In genomic region chr2:75646583-75647425, GRCh38 we compare ENCODE assay signal across 1 cellular context.
TF ChIP-seq lines count a peak whose summit lies in the region.

Gene MRPL19 (plus strand): TSS chr2:75646783. CDS start chr2:75646808, 25 bp downstream.

TF ChIP-seq in H1, 55 proteins besides CTCF, POLR2A, EP300 and RAD21 (continued from another document):
- no peak for TF ChIP-seq CTBP2 (IDR thresholded peaks at IDR 0.05; ENCODE audit: borderline replicate concordance, insufficient read depth, insufficient read length, low read length)
- TF ChIP-seq JUN (IDR thresholded peaks at IDR 0.05; ENCODE audit: low read depth, low read length), result no peak
- TF ChIP-seq BRCA1 (IDR thresholded peaks at IDR 0.05; ENCODE audit: low read depth, low read length), result no peak
- TF ChIP-seq JUND (IDR thresholded peaks at IDR 0.05; ENCODE audit: low read length), result no peak
- peak; percentile 88 for TF ChIP-seq PHF8 (conservative IDR thresholded peaks at IDR 0.05; ENCODE audit: low read depth, low read length)
- TF ChIP-seq HDAC2 (IDR thresholded peaks at IDR 0.05; ENCODE audit: borderline replicate concordance in 1 of 2, low read depth in 2 of 2, low read length in 2 of 2), result 0 out of 4 replicates have a peak, but pooled peaks of 1 of the 2 experiments have one; percentile 28
- TF ChIP-seq BCL11A (IDR thresholded peaks at IDR 0.05; ENCODE audit: low read depth in 2 of 2, low read length in 2 of 2), result no peak
- TF ChIP-seq SP1 (IDR thresholded peaks at IDR 0.05; ENCODE audit: low read depth, low read length), result no peak
- TF ChIP-seq, protein P1, sequence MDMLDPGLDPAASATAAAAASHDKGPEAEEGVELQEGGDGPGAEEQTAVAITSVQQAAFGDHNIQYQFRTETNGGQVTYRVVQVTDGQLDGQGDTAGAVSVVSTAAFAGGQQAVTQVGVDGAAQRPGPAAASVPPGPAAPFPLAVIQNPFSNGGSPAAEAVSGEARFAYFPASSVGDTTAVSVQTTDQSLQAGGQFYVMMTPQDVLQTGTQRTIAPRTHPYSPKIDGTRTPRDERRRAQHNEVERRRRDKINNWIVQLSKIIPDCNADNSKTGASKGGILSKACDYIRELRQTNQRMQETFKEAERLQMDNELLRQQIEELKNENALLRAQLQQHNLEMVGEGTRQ (IDR thresholded peaks at IDR 0.05; ENCODE audit: low read length), result no peak
- TF ChIP-seq KDM1A (IDR thresholded peaks at IDR 0.05; ENCODE audit: borderline replicate concordance, low read length), result no peak
- TF ChIP-seq SP2 (IDR thresholded peaks at IDR 0.05; ENCODE audit: low read length), result no peak
- peak; percentile 74 for TF ChIP-seq TBP (IDR thresholded peaks at IDR 0.05; ENCODE audit: low read depth, low read length)
- peak; percentile 81 for TF ChIP-seq ASH2L (IDR thresholded peaks at IDR 0.05; ENCODE audit: low read length)
- no peak for TF ChIP-seq CBX5 (IDR thresholded peaks at IDR 0.05; ENCODE audit: low read depth, low read length)
- no peak for TF ChIP-seq EZH2 (IDR thresholded peaks at IDR 0.05; ENCODE audit: low read depth, low read length, severe bottlenecking)
- TF ChIP-seq EGR1 (IDR thresholded peaks at IDR 0.05; ENCODE audit: borderline replicate concordance, low read depth, low read length), result no peak
- no peak for TF ChIP-seq E2F6 (IDR thresholded peaks at IDR 0.05)
- peak; percentile 13 to 58; a peak in 1 of 4 replicates for TF ChIP-seq SIN3A (conservative IDR thresholded peaks at IDR 0.05 in 1 of 2, IDR thresholded peaks at IDR 0.05 in 1 of 2; ENCODE audit: low read depth in 1 of 2, low read length in 2 of 2)
- peak; percentile 72; the same call in 1 of the 2 replicates for TF ChIP-seq TEAD4 (IDR thresholded peaks at IDR 0.05; ENCODE audit: low read depth, low read length)
- TF ChIP-seq, protein P2, sequence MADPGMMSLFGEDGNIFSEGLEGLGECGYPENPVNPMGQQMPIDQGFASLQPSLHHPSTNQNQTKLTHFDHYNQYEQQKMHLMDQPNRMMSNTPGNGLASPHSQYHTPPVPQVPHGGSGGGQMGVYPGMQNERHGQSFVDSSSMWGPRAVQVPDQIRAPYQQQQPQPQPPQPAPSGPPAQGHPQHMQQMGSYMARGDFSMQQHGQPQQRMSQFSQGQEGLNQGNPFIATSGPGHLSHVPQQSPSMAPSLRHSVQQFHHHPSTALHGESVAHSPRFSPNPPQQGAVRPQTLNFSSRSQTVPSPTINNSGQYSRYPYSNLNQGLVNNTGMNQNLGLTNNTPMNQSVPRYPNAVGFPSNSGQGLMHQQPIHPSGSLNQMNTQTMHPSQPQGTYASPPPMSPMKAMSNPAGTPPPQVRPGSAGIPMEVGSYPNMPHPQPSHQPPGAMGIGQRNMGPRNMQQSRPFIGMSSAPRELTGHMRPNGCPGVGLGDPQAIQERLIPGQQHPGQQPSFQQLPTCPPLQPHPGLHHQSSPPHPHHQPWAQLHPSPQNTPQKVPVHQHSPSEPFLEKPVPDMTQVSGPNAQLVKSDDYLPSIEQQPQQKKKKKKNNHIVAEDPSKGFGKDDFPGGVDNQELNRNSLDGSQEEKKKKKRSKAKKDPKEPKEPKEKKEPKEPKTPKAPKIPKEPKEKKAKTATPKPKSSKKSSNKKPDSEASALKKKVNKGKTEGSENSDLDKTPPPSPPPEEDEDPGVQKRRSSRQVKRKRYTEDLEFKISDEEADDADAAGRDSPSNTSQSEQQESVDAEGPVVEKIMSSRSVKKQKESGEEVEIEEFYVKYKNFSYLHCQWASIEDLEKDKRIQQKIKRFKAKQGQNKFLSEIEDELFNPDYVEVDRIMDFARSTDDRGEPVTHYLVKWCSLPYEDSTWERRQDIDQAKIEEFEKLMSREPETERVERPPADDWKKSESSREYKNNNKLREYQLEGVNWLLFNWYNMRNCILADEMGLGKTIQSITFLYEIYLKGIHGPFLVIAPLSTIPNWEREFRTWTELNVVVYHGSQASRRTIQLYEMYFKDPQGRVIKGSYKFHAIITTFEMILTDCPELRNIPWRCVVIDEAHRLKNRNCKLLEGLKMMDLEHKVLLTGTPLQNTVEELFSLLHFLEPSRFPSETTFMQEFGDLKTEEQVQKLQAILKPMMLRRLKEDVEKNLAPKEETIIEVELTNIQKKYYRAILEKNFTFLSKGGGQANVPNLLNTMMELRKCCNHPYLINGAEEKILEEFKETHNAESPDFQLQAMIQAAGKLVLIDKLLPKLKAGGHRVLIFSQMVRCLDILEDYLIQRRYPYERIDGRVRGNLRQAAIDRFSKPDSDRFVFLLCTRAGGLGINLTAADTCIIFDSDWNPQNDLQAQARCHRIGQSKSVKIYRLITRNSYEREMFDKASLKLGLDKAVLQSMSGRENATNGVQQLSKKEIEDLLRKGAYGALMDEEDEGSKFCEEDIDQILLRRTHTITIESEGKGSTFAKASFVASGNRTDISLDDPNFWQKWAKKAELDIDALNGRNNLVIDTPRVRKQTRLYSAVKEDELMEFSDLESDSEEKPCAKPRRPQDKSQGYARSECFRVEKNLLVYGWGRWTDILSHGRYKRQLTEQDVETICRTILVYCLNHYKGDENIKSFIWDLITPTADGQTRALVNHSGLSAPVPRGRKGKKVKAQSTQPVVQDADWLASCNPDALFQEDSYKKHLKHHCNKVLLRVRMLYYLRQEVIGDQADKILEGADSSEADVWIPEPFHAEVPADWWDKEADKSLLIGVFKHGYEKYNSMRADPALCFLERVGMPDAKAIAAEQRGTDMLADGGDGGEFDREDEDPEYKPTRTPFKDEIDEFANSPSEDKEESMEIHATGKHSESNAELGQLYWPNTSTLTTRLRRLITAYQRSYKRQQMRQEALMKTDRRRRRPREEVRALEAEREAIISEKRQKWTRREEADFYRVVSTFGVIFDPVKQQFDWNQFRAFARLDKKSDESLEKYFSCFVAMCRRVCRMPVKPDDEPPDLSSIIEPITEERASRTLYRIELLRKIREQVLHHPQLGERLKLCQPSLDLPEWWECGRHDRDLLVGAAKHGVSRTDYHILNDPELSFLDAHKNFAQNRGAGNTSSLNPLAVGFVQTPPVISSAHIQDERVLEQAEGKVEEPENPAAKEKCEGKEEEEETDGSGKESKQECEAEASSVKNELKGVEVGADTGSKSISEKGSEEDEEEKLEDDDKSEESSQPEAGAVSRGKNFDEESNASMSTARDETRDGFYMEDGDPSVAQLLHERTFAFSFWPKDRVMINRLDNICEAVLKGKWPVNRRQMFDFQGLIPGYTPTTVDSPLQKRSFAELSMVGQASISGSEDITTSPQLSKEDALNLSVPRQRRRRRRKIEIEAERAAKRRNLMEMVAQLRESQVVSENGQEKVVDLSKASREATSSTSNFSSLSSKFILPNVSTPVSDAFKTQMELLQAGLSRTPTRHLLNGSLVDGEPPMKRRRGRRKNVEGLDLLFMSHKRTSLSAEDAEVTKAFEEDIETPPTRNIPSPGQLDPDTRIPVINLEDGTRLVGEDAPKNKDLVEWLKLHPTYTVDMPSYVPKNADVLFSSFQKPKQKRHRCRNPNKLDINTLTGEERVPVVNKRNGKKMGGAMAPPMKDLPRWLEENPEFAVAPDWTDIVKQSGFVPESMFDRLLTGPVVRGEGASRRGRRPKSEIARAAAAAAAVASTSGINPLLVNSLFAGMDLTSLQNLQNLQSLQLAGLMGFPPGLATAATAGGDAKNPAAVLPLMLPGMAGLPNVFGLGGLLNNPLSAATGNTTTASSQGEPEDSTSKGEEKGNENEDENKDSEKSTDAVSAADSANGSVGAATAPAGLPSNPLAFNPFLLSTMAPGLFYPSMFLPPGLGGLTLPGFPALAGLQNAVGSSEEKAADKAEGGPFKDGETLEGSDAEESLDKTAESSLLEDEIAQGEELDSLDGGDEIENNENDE (IDR thresholded peaks at IDR 0.05; ENCODE audit: insufficient replicate concordance, low read length), result no peak
- 0 out of 2 replicates have a peak, but pooled peaks have one; percentile 41 for TF ChIP-seq KDM5A (IDR thresholded peaks at IDR 0.05; ENCODE audit: low read length)
- no peak for TF ChIP-seq GABPA (IDR thresholded peaks at IDR 0.05; ENCODE audit: borderline replicate concordance, insufficient read depth, low read length)
- no peak for TF ChIP-seq HDAC6 (IDR thresholded peaks at IDR 0.05; ENCODE audit: low read depth, low read length)
- peak; percentile 83 for TF ChIP-seq CREB1 (IDR thresholded peaks at IDR 0.05)
- peak; percentile 70; the same call in 1 of the 2 replicates for TF ChIP-seq RBBP5 (IDR thresholded peaks at IDR 0.05; ENCODE audit: borderline replicate concordance, low read depth, low read length)
- no peak for TF ChIP-seq RFX5 (IDR thresholded peaks at IDR 0.05; ENCODE audit: borderline replicate concordance, low read depth, low read length)
- TF ChIP-seq KDM4A (IDR thresholded peaks at IDR 0.05; ENCODE audit: low read depth, low read length, severe bottlenecking), result peak; percentile 88
- TF ChIP-seq TCF12 (IDR thresholded peaks at IDR 0.05; ENCODE audit: low read depth, low read length), result no peak
- TF ChIP-seq CBX8 (IDR thresholded peaks at IDR 0.05; ENCODE audit: borderline replicate concordance, low read depth, low read length), result no peak
- TF ChIP-seq RXRA (IDR thresholded peaks at IDR 0.05; ENCODE audit: insufficient read depth, low read depth, low read length), result no peak
- TF ChIP-seq ATF3 (IDR thresholded peaks at IDR 0.05; ENCODE audit: insufficient read depth, low read depth, low read length), result no peak
- no peak for TF ChIP-seq POU5F1 (IDR thresholded peaks at IDR 0.05; ENCODE audit: low read depth, low read length)
- TF ChIP-seq SAP30 (IDR thresholded peaks at IDR 0.05; ENCODE audit: insufficient read depth, insufficient replicate concordance, low read length), result no peak
- TF ChIP-seq SRF (IDR thresholded peaks at IDR 0.05; ENCODE audit: low read depth, low read length), result no peak
- TF ChIP-seq POLR2AphosphoS5 (IDR thresholded peaks at IDR 0.05; ENCODE audit: low read depth, low read length), result peak; percentile 75
- peak; percentile 74 for TF ChIP-seq SIX5 (IDR thresholded peaks at IDR 0.05; ENCODE audit: low read depth, low read length)
- TF ChIP-seq FOSL1 (IDR thresholded peaks at IDR 0.05; ENCODE audit: insufficient read depth, low read depth, low read length), result no peak
- TF ChIP-seq TAF1 (IDR thresholded peaks at IDR 0.05; ENCODE audit: low read depth, low read length), result peak; percentile 88
- TF ChIP-seq CEBPB (IDR thresholded peaks at IDR 0.05; ENCODE audit: low read depth, low read length), result no peak
- TF ChIP-seq RNF2 (IDR thresholded peaks at IDR 0.05; ENCODE audit: borderline replicate concordance, low read depth, low read length, missing control alignments, poor library complexity, severe bottlenecking), result no peak
- TF ChIP-seq, protein P3, sequence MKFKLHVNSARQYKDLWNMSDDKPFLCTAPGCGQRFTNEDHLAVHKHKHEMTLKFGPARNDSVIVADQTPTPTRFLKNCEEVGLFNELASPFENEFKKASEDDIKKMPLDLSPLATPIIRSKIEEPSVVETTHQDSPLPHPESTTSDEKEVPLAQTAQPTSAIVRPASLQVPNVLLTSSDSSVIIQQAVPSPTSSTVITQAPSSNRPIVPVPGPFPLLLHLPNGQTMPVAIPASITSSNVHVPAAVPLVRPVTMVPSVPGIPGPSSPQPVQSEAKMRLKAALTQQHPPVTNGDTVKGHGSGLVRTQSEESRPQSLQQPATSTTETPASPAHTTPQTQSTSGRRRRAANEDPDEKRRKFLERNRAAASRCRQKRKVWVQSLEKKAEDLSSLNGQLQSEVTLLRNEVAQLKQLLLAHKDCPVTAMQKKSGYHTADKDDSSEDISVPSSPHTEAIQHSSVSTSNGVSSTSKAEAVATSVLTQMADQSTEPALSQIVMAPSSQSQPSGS (IDR thresholded peaks at IDR 0.05; ENCODE audit: low read length), result no peak
- peak; percentile 45 for TF ChIP-seq MAX (IDR thresholded peaks at IDR 0.05)
- no peak for TF ChIP-seq CHD1 (IDR thresholded peaks at IDR 0.05; ENCODE audit: low read depth, low read length)
- no peak for TF ChIP-seq SIRT6 (IDR thresholded peaks at IDR 0.05; ENCODE audit: low read length)
- TF ChIP-seq TAF7 (optimal IDR thresholded peaks at IDR 0.05; ENCODE audit: borderline replicate concordance, low read depth, low read length), result peak; percentile 57
- TF ChIP-seq SUZ12 (IDR thresholded peaks at IDR 0.05; ENCODE audit: low read length), result no peak
- no peak for TF ChIP-seq SP4 (IDR thresholded peaks at IDR 0.05; ENCODE audit: low read length)
- no peak for TF ChIP-seq MAFK (IDR thresholded peaks at IDR 0.05; ENCODE audit: low read depth, low read length)
- no peak for TF ChIP-seq NRF1 (IDR thresholded peaks at IDR 0.05; ENCODE audit: low read depth, low read length)
- no peak for TF ChIP-seq GTF2F1 (IDR thresholded peaks at IDR 0.05; ENCODE audit: borderline replicate concordance, low read depth, low read length)
- peak; percentile 98 for TF ChIP-seq YY1 (IDR thresholded peaks at IDR 0.05; ENCODE audit: low read depth, low read length)
